In genomic region chr3:115071611-115072010, GRCh38 we compare ENCODE assay signal across 14 cellular contexts.
DNase-seq lines count a peak whose midpoint lies in the region; ATAC-seq and TF ChIP-seq lines count a peak whose summit lies in the region.
"Had no signal": no experiment of that assay in that cellular context is flagged by ENCODE, and none has a peak within 500 bp of the region (broad histone marks: within the 10 kb centered on the region; RNA-seq: fewer than 3 reads in every experiment).

No MANE protein-coding gene starts in this region.

- no TSS peak for BruUV-seq in mammary epithelial cell (replicated peaks; lab: Mats Ljungman, UMichigan)

- H2AFZ ChIP-seq in mammary epithelial cell (ENCODE audit: low read depth, low read length), result peak overlapping the region; percentile 18

- H3K4me3 ChIP-seq in mammary epithelial cell (replicated peaks in 1 of 3; ENCODE audit: insufficient read depth in 1 of 3, low read depth in 2 of 3, low read length in 3 of 3) (no peak overlapping the region), skeletal muscle cell (ENCODE audit: low read depth, low read length) (no peak overlapping the region), body of pancreas (no peak overlapping the region)
- H3K4me3 ChIP-seq: right lobe of liver had no signal

- H3K27ac ChIP-seq in mammary epithelial cell (ENCODE audit: insufficient read depth, low read depth, low read length), result no peak overlapping the region
- no peak overlapping the region for H3K27ac ChIP-seq in body of pancreas
- H3K27ac ChIP-seq: HL-60, right lobe of liver had no signal

- dilution Hi-C loops in mammary epithelial cell (cut with HindIII; ENCODE audit: low sequenced_read_pairs), result no loop called here

- intact Hi-C loops in mammary epithelial cell (cut with micrococcal nuclease) (no loop called here), body of pancreas (cut with DNase I) (no loop called here)

- TF ChIP-seq CTCF in mammary epithelial cell (conservative IDR thresholded peaks at IDR 0.05 in 1 of 2, IDR thresholded peaks at IDR 0.05 in 1 of 2; ENCODE audit: extremely low read depth in 1 of 2, insufficient read depth in 1 of 2, low read depth in 1 of 2, low read length in 2 of 2) (no peak), GM13976 (IDR thresholded peaks at IDR 0.05; ENCODE audit: borderline replicate concordance, control extremely low read depth, extremely low read depth, insufficient read depth, missing control alignments) (no peak), body of pancreas (IDR thresholded peaks at IDR 0.05) (no peak)

- H3K27me3 ChIP-seq in mammary epithelial cell (ENCODE audit: insufficient read depth, low read length) (no peaks in the 10 kb centered on the region), body of pancreas (no peaks in the 10 kb centered on the region)
- H3K27me3 ChIP-seq: right lobe of liver had no signal

- H3K4me1 ChIP-seq in mammary epithelial cell (ENCODE audit: insufficient read depth, low read length) (peaks cover 23% of the 10 kb centered on the region), body of pancreas (peaks cover 24% of the 10 kb centered on the region)
- H3K4me1 ChIP-seq: right lobe of liver had no signal

- ATAC-seq in GM18519 (IDR thresholded peaks at IDR 0.05; ENCODE audit: low FRiP score, unreplicated experiment) (no peak), body of pancreas (no peak)
- ATAC-seq: stimulated activated memory B cell treated with anti-CD40 and anti-IgM and Interleukin-4, amounts not matched to agents 10 μg/mL and 1 μg/mL and 100 μg/mL, for 72 hours had no signal

- H3K9me3 ChIP-seq in mammary epithelial cell (replicated peaks; ENCODE audit: insufficient read depth, low read length), result no peaks in the 10 kb centered on the region
- no peaks in the 10 kb centered on the region for H3K9me3 ChIP-seq in body of pancreas
- H3K9me3 ChIP-seq: right lobe of liver had no signal

- H4K20me1 ChIP-seq in mammary epithelial cell (ENCODE audit: insufficient read depth, low read length), result no peaks in the 10 kb centered on the region

- CTCF ChIA-PET in mammary epithelial cell (lab: Charles Lee; ENCODE audit: low non-redundant PET), result no interaction called here

- no peak for TF ChIP-seq POLR2A in body of pancreas (IDR thresholded peaks at IDR 0.05)

- in situ Hi-C loops in mammary epithelial cell (cut with MboI; ENCODE audit: low sequenced_read_pairs in 2 of 2) (no loop called here), GM13976 (cut with MboI; ENCODE audit: low sequenced_read_pairs, unreplicated experiment) (no loop called here)

- 65% methylated on average over 5 of the region's 5 CpGs for WGBS in mammary epithelial cell (ENCODE audit: low coverage, missing lambda C conversion rate)
- WGBS in body of pancreas, 2 donors, result 90% methylated on average over 5 of the region's 5 CpGs

- H3K79me2 ChIP-seq in mammary epithelial cell (ENCODE audit: insufficient read depth, low read length), result no peaks in the 10 kb centered on the region

- peak overlapping the region; percentile 47 for H3K4me2 ChIP-seq in mammary epithelial cell (ENCODE audit: insufficient read depth, low read depth, low read length)

- H3K36me3 ChIP-seq in mammary epithelial cell (ENCODE audit: insufficient read depth, low read length) (no peaks in the 10 kb centered on the region), body of pancreas (replicated peaks in 1 of 2; ENCODE audit: insufficient read depth in 1 of 2, low read depth in 2 of 2) (no peaks in the 10 kb centered on the region)
- H3K36me3 ChIP-seq: right lobe of liver had no signal

- no peak overlapping the region for H3K9ac ChIP-seq in mammary epithelial cell (ENCODE audit: insufficient read depth, low read length)

- DNase-seq in GM04503 (ENCODE audit: low read depth), result peak; percentile 80
- DNase-seq in mammary epithelial cell, result peak; percentile 24
- DNase-seq in hypothalamus (lab: John Stamatoyannopoulos, UW), result peak in 35 of 51 donors; percentile 6 to 86 (median 36)
- peak; percentile 25 for DNase-seq in skeletal muscle cell (ENCODE audit: low read depth)
- no peak for DNase-seq in GM13976 (ENCODE audit: low spot score)
- DNase-seq in body of pancreas, result no peak
- DNase-seq in RKO (ENCODE audit: low spot score), result no peak
- DNase-seq: activated CD4-positive, alpha-beta memory T cell treated with anti-CD3 and anti-CD28 coated beads, Interleukin-2, amount 10 ng/mL, durations not matched to agents 7 days and 5 days; DND-41; right lobe of liver; SHP77 had no signal

Comparison
In these comparisons a context has a peak if more than half of its experiments do, and no peak if none do; other contexts are left out.
1. DNase-seq: peak in GM04503 (single experiment), mammary epithelial cell (single experiment), hypothalamus (35 of 51) and skeletal muscle cell (single experiment); none in GM13976 (single experiment), body of pancreas (0 of 4) and RKO (single experiment).